Comparison of ENCODE assay signal across 13 cellular contexts in genomic region chr1:28136636-28137613, GRCh38. TPM values are rescaled to one million over a fixed set of nuclear protein-coding genes. Genes with fewer than 3 reads are reported as not detected.
DNase-seq lines count a peak whose midpoint lies in the region; ATAC-seq, FAIRE-seq and TF ChIP-seq lines count a peak whose summit lies in the region.
"Had no signal": no experiment of that assay in that cellular context is flagged by ENCODE, and none has a peak within 500 bp of the region (broad histone marks: within the 10 kb centered on the region; RNA-seq: fewer than 3 reads in every experiment).

No MANE protein-coding gene starts in this region.

- no peaks in the 10 kb centered on the region for H3K79me2 ChIP-seq in Karpas-422 (ENCODE audit: low read length)
- H3K79me2 ChIP-seq in astrocyte (ENCODE audit: insufficient read depth, low read length): no peaks in the 10 kb centered on the region
- no peaks in the 10 kb centered on the region for H3K79me2 ChIP-seq in keratinocyte (ENCODE audit: control insufficient read depth, insufficient read depth, low read length)

- H3K4me3 ChIP-seq in Karpas-422 (ENCODE audit: low read length) (no peak overlapping the region), astrocyte (ENCODE audit: insufficient read depth, low read depth, low read length) (no peak overlapping the region), keratinocyte (ENCODE audit: control insufficient read depth in 2 of 3, extremely low read depth in 1 of 3, insufficient read depth in 2 of 3, low read depth in 1 of 3, low read length in 3 of 3) (no peak overlapping the region)
- H3K4me3 ChIP-seq: ascending aorta had no signal

- peak; percentile 65 for DNase-seq in EL
- DNase-seq in Karpas-422: no peak
- DNase-seq in astrocyte (ENCODE audit: low read depth): no peak
- peak; percentile 11 for DNase-seq in keratinocyte (ENCODE audit: low read depth, low spot score)
- DNase-seq in Ammon's horn (ENCODE audit: low spot score): no peak
- no peak for DNase-seq in SIG-M5 treated with dmso at 0.1 percent for 504 hours (lab: John Stamatoyannopoulos, UW; ENCODE audit: unreplicated experiment)
- DNase-seq: activated naive CD4-positive, alpha-beta T cell; NCI-H1436 treated with DMSO at 0.1 percent for 48 hours; stimulated activated naive B cell treated with anti-CD40 and anti-IgM and Interleukin-4, amounts not matched to agents 10 μg/mL and 1 μg/mL and 100 μg/mL, for 72 hours had no signal

- peak overlapping the region; percentile 95 for H3K27ac ChIP-seq in Karpas-422 (ENCODE audit: low read length)
- no peak overlapping the region for H3K27ac ChIP-seq in astrocyte (ENCODE audit: low read depth, low read length)
- H3K27ac ChIP-seq in keratinocyte (ENCODE audit: control insufficient read depth, insufficient read depth, low read length): peak overlapping the region; percentile 70
- H3K27ac ChIP-seq: ascending aorta had no signal

- H3K9ac ChIP-seq in Karpas-422 (ENCODE audit: low read length) (no peak overlapping the region), astrocyte (ENCODE audit: low read length) (no peak overlapping the region), keratinocyte (ENCODE audit: control insufficient read depth, extremely low read depth, insufficient read depth, low read length) (no peak overlapping the region)

- dilution Hi-C loops in keratinocyte (cut with MboI; ENCODE audit: extremely low pct_ligation_motif_present, low sequenced_read_pairs): no loop called here

- no peak for ATAC-seq in HG02884 (IDR thresholded peaks at IDR 0.05; ENCODE audit: unreplicated experiment)
- ATAC-seq in GM18909 (IDR thresholded peaks at IDR 0.05; ENCODE audit: poor library complexity, unreplicated experiment): no peak
- ATAC-seq: stimulated activated naive B cell treated with anti-CD40 and anti-IgM and Interleukin-4, amounts not matched to agents 10 μg/mL and 1 μg/mL and 100 μg/mL, for 72 hours had no signal

- no peak overlapping the region for H3K27ac Mint-ChIP-seq in astrocyte (ENCODE audit: unreplicated experiment)

- peak overlapping the region; percentile 5 for H3K4me3 Mint-ChIP-seq in astrocyte (ENCODE audit: unreplicated experiment)

- H3K36me3 Mint-ChIP-seq in astrocyte (ENCODE audit: low read depth, unreplicated experiment): no peaks in the 10 kb centered on the region
- H3K36me3 Mint-ChIP-seq: stimulated activated naive B cell treated with anti-CD40 and anti-IgM and Interleukin-4, amounts not matched to agents 10 μg/mL and 1 μg/mL and 100 μg/mL, for 72 hours had no signal

- peaks cover 75% of the 10 kb centered on the region for H3K4me1 ChIP-seq in Karpas-422 (ENCODE audit: low read length)
- no peaks in the 10 kb centered on the region for H3K4me1 ChIP-seq in astrocyte (ENCODE audit: insufficient read depth, low read length)
- peaks cover 23% of the 10 kb centered on the region for H3K4me1 ChIP-seq in keratinocyte (ENCODE audit: control insufficient read depth, extremely low read depth, insufficient read depth, low read length)
- H3K4me1 ChIP-seq: ascending aorta had no signal

- H3K36me3 ChIP-seq in Karpas-422 (ENCODE audit: insufficient read depth, low read length) (no peaks in the 10 kb centered on the region; the same call in 1 of the 2 replicates), astrocyte (ENCODE audit: insufficient read depth, low read length) (no peaks in the 10 kb centered on the region), keratinocyte (ENCODE audit: control insufficient read depth in 2 of 2, extremely low read depth in 1 of 2, insufficient read depth in 2 of 2, low read length in 2 of 2) (no peaks in the 10 kb centered on the region)
- H3K36me3 ChIP-seq: ascending aorta had no signal

- H3K27me3 ChIP-seq in Karpas-422 (ENCODE audit: low read length) (no peaks in the 10 kb centered on the region), astrocyte (ENCODE audit: insufficient read depth, low read length) (no peaks in the 10 kb centered on the region), keratinocyte (ENCODE audit: control insufficient read depth, extremely low read depth, insufficient read depth, low read length) (no peaks in the 10 kb centered on the region)
- H3K27me3 ChIP-seq: ascending aorta had no signal

- H3K9me2 ChIP-seq in Karpas-422 (replicated peaks; ENCODE audit: insufficient read depth, low read length): no peaks in the 10 kb centered on the region

- peaks cover 5% of the 10 kb centered on the region for H3K4me1 Mint-ChIP-seq in astrocyte (ENCODE audit: low read depth, unreplicated experiment)

- H3K9me3 ChIP-seq in Karpas-422 (ENCODE audit: low read length): peaks cover 9% of the 10 kb centered on the region; the same call in 1 of the 2 replicates
- H3K9me3 ChIP-seq in astrocyte (ENCODE audit: insufficient read depth, low read depth, low read length): no peaks in the 10 kb centered on the region
- H3K9me3 ChIP-seq in keratinocyte (ENCODE audit: control insufficient read depth, low read depth, low read length): no peaks in the 10 kb centered on the region
- H3K9me3 ChIP-seq: ascending aorta had no signal

- H3K4me2 ChIP-seq in Karpas-422 (ENCODE audit: low read depth, low read length, poor library complexity, severe bottlenecking) (no peak overlapping the region), astrocyte (ENCODE audit: low read length) (no peak overlapping the region), keratinocyte (ENCODE audit: control insufficient read depth, extremely low read depth, insufficient read depth, low read depth, low read length) (no peak overlapping the region)

- peak overlapping the region; percentile 61; the same call in 1 of the 2 replicates for H2AFZ ChIP-seq in Karpas-422 (ENCODE audit: low read length)
- no peak overlapping the region for H2AFZ ChIP-seq in astrocyte (ENCODE audit: low read depth, low read length)
- no peak overlapping the region for H2AFZ ChIP-seq in keratinocyte (ENCODE audit: control insufficient read depth, low read length)

- FAIRE-seq in astrocyte (lab: Jason Lieb, UNC) (no peak), keratinocyte (lab: Jason Lieb, UNC) (peak; percentile 49)

- H4K20me1 ChIP-seq in Karpas-422 (ENCODE audit: insufficient read depth, low read depth, low read length): no peaks in the 10 kb centered on the region
- no peaks in the 10 kb centered on the region for H4K20me1 ChIP-seq in astrocyte (ENCODE audit: insufficient read depth, low read length)
- H4K20me1 ChIP-seq in keratinocyte (ENCODE audit: control insufficient read depth, extremely low read depth, insufficient read depth, low read length): no peaks in the 10 kb centered on the region

- TF ChIP-seq CTCF in astrocyte (IDR thresholded peaks at IDR 0.05; ENCODE audit: insufficient read depth, low read depth, low read length) (no peak), keratinocyte (optimal IDR thresholded peaks at IDR 0.05 in 1 of 3, IDR thresholded peaks at IDR 0.05 in 1 of 3, conservative IDR thresholded peaks at IDR 0.05 in 1 of 3; ENCODE audit: extremely low read depth in 1 of 3, insufficient read depth in 2 of 3, low read length in 3 of 3) (no peak)

- H3K9me3 Mint-ChIP-seq in astrocyte (ENCODE audit: unreplicated experiment): peaks cover 9% of the 10 kb centered on the region

- no peaks in the 10 kb centered on the region for H3K9me1 ChIP-seq in keratinocyte (ENCODE audit: control insufficient read depth, extremely low read depth, insufficient read depth, low read length)

- peaks cover 2% of the 10 kb centered on the region for H3K27me3 Mint-ChIP-seq in astrocyte (ENCODE audit: low read depth, unreplicated experiment)

RNA-seq across cellular contexts. Expression of gene PTAFR, which starts 39.6 kb away (rescaled TPM):
- 37.8 and 74.2 TPM in 2 replicates for total RNA-seq in Karpas-422 (2014; rRNA removed; shearing (Covaris generic); ENCODE audit: low replicate concordance)
- total RNA-seq in astrocyte: 0.24 and 0.32 TPM in 2 replicates
- polyA plus RNA-seq in keratinocyte: 18.6 to 30.7 TPM (median 19.6 TPM) in 3 replicates
- polyA plus RNA-seq in keratinocyte (2011; ENCODE audit: low read depth): 0.91 TPM
- polyA plus RNA-seq in keratinocyte (2011; cell fraction: cytosol; rRNA removed): 17.9 and 19.4 TPM in 2 replicates
- polyA plus RNA-seq in keratinocyte (2011; cell fraction: nucleus; rRNA removed): 26.4 and 29.8 TPM in 2 replicates
- 3.6 and 12.0 TPM in 2 replicates for polyA plus RNA-seq in keratinocyte (2012; ENCODE audit: low replicate concordance)
- 24.8 to 42.8 TPM (median 38.3 TPM) in 3 replicates for polyA minus RNA-seq in keratinocyte
- polyA minus RNA-seq in keratinocyte (2011; cell fraction: cytosol; rRNA and poly(A)+ RNA removed): 13.0 TPM
- 19.6 and 25.4 TPM in 2 replicates for polyA minus RNA-seq in keratinocyte (2011; cell fraction: nucleus; rRNA and poly(A)+ RNA removed)
- total RNA-seq: NCI-H460 had no signal

RNA-seq across cellular contexts. Expression of gene EYA3, which starts 48.5 kb away (rescaled TPM):
- 17.0 and 28.3 TPM in 2 replicates for total RNA-seq in Karpas-422 (2014; rRNA removed; shearing (Covaris generic); ENCODE audit: low replicate concordance)
- total RNA-seq in astrocyte: 22.1 and 23.7 TPM in 2 replicates
- polyA plus RNA-seq in keratinocyte: 15.5 to 17.7 TPM (median 17.6 TPM) in 3 replicates
- polyA plus RNA-seq in keratinocyte (2011; ENCODE audit: low read depth): 4.9 TPM
- 7.5 and 13.3 TPM in 2 replicates for polyA plus RNA-seq in keratinocyte (2011; cell fraction: cytosol; rRNA removed)
- polyA plus RNA-seq in keratinocyte (2011; cell fraction: nucleus; rRNA removed): 20.1 and 21.5 TPM in 2 replicates
- 8.4 and 11.3 TPM in 2 replicates for polyA plus RNA-seq in keratinocyte (2012; ENCODE audit: low replicate concordance)
- polyA minus RNA-seq in keratinocyte: 21.7 to 60.5 TPM (median 39.6 TPM) in 3 replicates
- polyA minus RNA-seq in keratinocyte (2011; cell fraction: cytosol; rRNA and poly(A)+ RNA removed): 22.8 TPM
- 22.2 and 24.5 TPM in 2 replicates for polyA minus RNA-seq in keratinocyte (2011; cell fraction: nucleus; rRNA and poly(A)+ RNA removed)

Comparison
In these comparisons a context has a peak if more than half of its experiments do, and no peak if none do; other contexts are left out.
1. DNase-seq: peak in EL (single experiment) and keratinocyte (single experiment); none in Karpas-422 (single experiment), astrocyte (single experiment), Ammon's horn (single experiment) and SIG-M5 treated with dmso at 0.1 percent for 504 hours (single experiment).
2. RNA of gene PTAFR, which starts 39.6 kb away (total RNA-seq): 37.8 to 74.2 TPM in Karpas-422; 0.24 to 0.32 TPM in astrocyte; every median in the first group is over 10 times any median in the second.